In genomic region chr16:582218-582613, GRCh38 we compare ENCODE assay signal across 34 cellular contexts. TPM values are rescaled to one million over a fixed set of nuclear protein-coding genes. Genes with fewer than 3 reads are reported as not detected.
"Had no signal": no experiment of that assay in that cellular context is flagged by ENCODE, and none has a peak within 500 bp of the region (broad histone marks: within the 10 kb centered on the region; RNA-seq: fewer than 3 reads in every experiment).

No MANE protein-coding gene starts in this region.

- H3K9me3 Mint-ChIP-seq: activated CD4-positive, alpha-beta memory T cell treated with anti-CD3 and anti-CD28 coated beads, Interleukin-2, amount 10 ng/mL, durations not matched to agents 7 days and 5 days; activated naive CD8-positive, alpha-beta T cell treated with anti-CD3 and anti-CD28 coated beads for 36 hours; brain had no signal

- H2AFZ ChIP-seq: PC-9 had no signal

- H3K27ac Mint-ChIP-seq: activated CD4-positive, alpha-beta memory T cell treated with anti-CD3 and anti-CD28 coated beads, Interleukin-2, amount 10 ng/mL, durations not matched to agents 7 days and 5 days; activated CD8-positive, alpha-beta memory T cell treated with anti-CD3 and anti-CD28 coated beads, Interleukin-2, amount 10 ng/mL, durations not matched to agents 7 days and 5 days; activated naive CD8-positive, alpha-beta T cell treated with anti-CD3 and anti-CD28 coated beads for 36 hours had no signal

- H3K36me3 Mint-ChIP-seq: activated CD8-positive, alpha-beta memory T cell treated with anti-CD3 and anti-CD28 coated beads, Interleukin-2, amount 10 ng/mL, durations not matched to agents 7 days and 5 days; activated naive CD8-positive, alpha-beta T cell treated with anti-CD3 and anti-CD28 coated beads for 36 hours; brain had no signal

- H3K27me3 ChIP-seq: SJCRH30 had no signal

- H3K4me3 Mint-ChIP-seq: activated CD4-positive, alpha-beta memory T cell treated with anti-CD3 and anti-CD28 coated beads, Interleukin-2, amount 10 ng/mL, durations not matched to agents 7 days and 5 days; activated CD8-positive, alpha-beta memory T cell treated with anti-CD3 and anti-CD28 coated beads, Interleukin-2, amount 10 ng/mL, durations not matched to agents 7 days and 5 days; activated naive CD8-positive, alpha-beta T cell treated with anti-CD3 and anti-CD28 coated beads for 36 hours; brain had no signal

- H3K4me3 ChIP-seq: PC-9, SJCRH30, SK-N-MC had no signal

- FAIRE-seq: astrocyte, RCC 7860 had no signal

- ATAC-seq: activated CD8-positive, alpha-beta memory T cell treated with anti-CD3 and anti-CD28 coated beads, Interleukin-2, amount 10 ng/mL, durations not matched to agents 7 days and 5 days had no signal

- H3K9me3 ChIP-seq: SJCRH30 had no signal

- H3K27ac ChIP-seq: PC-9, SJCRH30, SK-N-MC, WERI-Rb-1 had no signal

- H3K4me1 ChIP-seq: SJCRH30 had no signal

- DNase-seq: activated CD4-positive, alpha-beta memory T cell treated with anti-CD3 and anti-CD28 coated beads, Interleukin-2, amount 10 ng/mL, durations not matched to agents 7 days and 5 days; activated CD4-positive, alpha-beta T cell treated with anti-CD3 and anti-CD28 coated beads for 1 hour; activated CD4-positive, alpha-beta T cell treated with anti-CD3 and anti-CD28 coated beads for 48 hours; activated CD4-positive, CD25-positive, alpha-beta regulatory T cell; activated CD8-positive, alpha-beta memory T cell treated with anti-CD3 and anti-CD28 coated beads for 24 hours; activated CD8-positive, alpha-beta memory T cell treated with anti-CD3 and anti-CD28 coated beads, Interleukin-2, amount 10 ng/mL, durations not matched to agents 7 days and 5 days; activated CD8-positive, alpha-beta memory T cell treated with anti-CD3 and anti-CD28 coated beads, Interleukin-2, amount 50 U/mL, for 48 hours; activated effector memory CD4-positive, alpha-beta T cell treated with Interleukin-2 at 50 U/mL for 16 hours; activated naive CD4-positive, alpha-beta T cell treated with anti-CD3 and anti-CD28 coated beads, Interleukin-2, amount 50 U/mL, for 16 hours; activated naive CD8-positive, alpha-beta T cell treated with anti-CD3 and anti-CD28 coated beads for 36 hours; activated T-cell treated with anti-CD3 and anti-CD28 coated beads, Interleukin-2, amount 50 U/mL, for 48 hours; amniotic stem cell; central memory CD4-positive, alpha-beta T cell; Karpas-422; NCI-H1105; NCI-H1436; NCI-H1930; NCI-H2081 treated with DMSO at 0.1 percent for 48 hours; NCI-H226; NCI-H446 treated with DMSO at 0.1 percent for 48 hours; NCI-H524; PC-9; SHP77; SJCRH30; T1000; WERI-Rb-1 had no signal

- H3K36me3 ChIP-seq: SJCRH30 had no signal

- H3K27me3 Mint-ChIP-seq: activated CD4-positive, alpha-beta memory T cell treated with anti-CD3 and anti-CD28 coated beads, Interleukin-2, amount 10 ng/mL, durations not matched to agents 7 days and 5 days; activated CD8-positive, alpha-beta memory T cell treated with anti-CD3 and anti-CD28 coated beads, Interleukin-2, amount 10 ng/mL, durations not matched to agents 7 days and 5 days; brain had no signal

- H3K4me2 ChIP-seq: PC-9 had no signal

RNA-seq across cellular contexts. Expression of gene NHLRC4, which starts 15.4 kb away (rescaled TPM):
- total RNA-seq: MCF 10A, PC-9 had no signal

RNA-seq across cellular contexts. Expression of gene PRR35, which starts 22.0 kb away (rescaled TPM):
- total RNA-seq: activated CD4-positive, alpha-beta memory T cell treated with anti-CD3 and anti-CD28 coated beads, Interleukin-2, amount 10 ng/mL, durations not matched to agents 7 days and 5 days; activated CD8-positive, alpha-beta memory T cell treated with anti-CD3 and anti-CD28 coated beads, Interleukin-2, amount 10 ng/mL, durations not matched to agents 7 days and 5 days; activated naive CD8-positive, alpha-beta T cell treated with anti-CD3 and anti-CD28 coated beads for 36 hours; MCF 10A; OCI-LY7; PC-9; SJCRH30; T-helper 1 cell treated with Interleukin-12 subunit alpha and Interleukin-12 subunit beta and Interleukin-4 antibody, amounts not matched to agents 30 ng/mL and 1 ng/mL, for 36 hours; T-helper 2 cell treated with Interferon-gamma antibody and Interleukin-4, amounts not matched to agents 100 ng/mL and 5 ng/mL, for 36 hours had no signal
